ENCODE assay signal across 15 cellular contexts in genomic region chr13:109707044-109707794, GRCh38.
DNase-seq lines count a peak whose midpoint lies in the region; ATAC-seq and TF ChIP-seq lines count a peak whose summit lies in the region.
"Had no signal": no experiment of that assay in that cellular context is flagged by ENCODE, and none has a peak within 500 bp of the region (broad histone marks: within the 10 kb centered on the region; RNA-seq: fewer than 3 reads in every experiment).

No MANE protein-coding gene starts in this region.

- H3K27ac Mint-ChIP-seq in activated T-helper 2 cell treated with anti-CD3 and anti-CD28 coated beads, Interferon-gamma antibody, Interleukin-2, Interleukin-4, amounts not matched to agents 10 μg/mL and 5 μg/mL and 100 μg/mL, durations not matched to agents 14 hours and 24 hours and 36 hours = no peak overlapping the region
- H3K27ac Mint-ChIP-seq: activated naive CD4-positive, alpha-beta T cell treated with anti-CD3 and anti-CD28 coated beads for 36 hours had no signal

- H3K9me3 ChIP-seq in mucosa of descending colon (no peaks in the 10 kb centered on the region), testis (no peaks in the 10 kb centered on the region)
- H3K9me3 ChIP-seq: lower lobe of right lung, ovary, spleen had no signal

- H3K36me3 ChIP-seq in mucosa of descending colon (ENCODE audit: low read depth) (no peaks in the 10 kb centered on the region), testis (ENCODE audit: low read depth, missing control alignments) (no peaks in the 10 kb centered on the region)
- H3K36me3 ChIP-seq: lower lobe of right lung, ovary, spleen had no signal

- no peaks in the 10 kb centered on the region for H3K4me1 ChIP-seq in mucosa of descending colon (ENCODE audit: low read depth)
- H3K4me1 ChIP-seq in testis = no peaks in the 10 kb centered on the region

- intact Hi-C loops in mucosa of descending colon (cut with DNase I, micrococcal nuclease) = no loop called here
- intact Hi-C loops in testis (cut with DNase I; ENCODE audit: low total_unique reads) = no loop called here
- intact Hi-C loops in activated T-helper 2 cell treated with anti-CD3 and anti-CD28 coated beads, Interferon-gamma antibody, Interleukin-2, Interleukin-4, amounts not matched to agents 10 μg/mL and 5 μg/mL and 100 μg/mL, durations not matched to agents 14 hours and 24 hours and 36 hours (cut with micrococcal nuclease) = no loop called here

- no peaks in the 10 kb centered on the region for H3K9me3 Mint-ChIP-seq in activated T-helper 2 cell treated with anti-CD3 and anti-CD28 coated beads, Interferon-gamma antibody, Interleukin-2, Interleukin-4, amounts not matched to agents 10 μg/mL and 5 μg/mL and 100 μg/mL, durations not matched to agents 14 hours and 24 hours and 36 hours
- H3K9me3 Mint-ChIP-seq: activated naive CD4-positive, alpha-beta T cell treated with anti-CD3 and anti-CD28 coated beads for 36 hours had no signal

- peaks cover 2% of the 10 kb centered on the region for H3K4me1 Mint-ChIP-seq in activated T-helper 2 cell treated with anti-CD3 and anti-CD28 coated beads, Interferon-gamma antibody, Interleukin-2, Interleukin-4, amounts not matched to agents 10 μg/mL and 5 μg/mL and 100 μg/mL, durations not matched to agents 14 hours and 24 hours and 36 hours (ENCODE audit: low read depth)

- TF ChIP-seq POLR2A in testis (IDR thresholded peaks at IDR 0.05) = no peak

- TF ChIP-seq CTCF in mucosa of descending colon (IDR thresholded peaks at IDR 0.05) = no peak
- TF ChIP-seq CTCF in testis (IDR thresholded peaks at IDR 0.05) = no peak

- no peak overlapping the region for H3K4me3 Mint-ChIP-seq in activated T-helper 2 cell treated with anti-CD3 and anti-CD28 coated beads, Interferon-gamma antibody, Interleukin-2, Interleukin-4, amounts not matched to agents 10 μg/mL and 5 μg/mL and 100 μg/mL, durations not matched to agents 14 hours and 24 hours and 36 hours (ENCODE audit: low read depth)
- H3K4me3 Mint-ChIP-seq: activated naive CD4-positive, alpha-beta T cell treated with anti-CD3 and anti-CD28 coated beads for 36 hours had no signal

- H3K4me3 ChIP-seq in mucosa of descending colon (no peak overlapping the region), testis (no peak overlapping the region)
- H3K4me3 ChIP-seq: hepatocyte, lower lobe of right lung, ovary, spleen had no signal

- H3K27ac ChIP-seq in testis = no peak overlapping the region
- H3K27ac ChIP-seq: hepatocyte, lower lobe of right lung, ovary had no signal

- H3K36me3 Mint-ChIP-seq in activated T-helper 2 cell treated with anti-CD3 and anti-CD28 coated beads, Interferon-gamma antibody, Interleukin-2, Interleukin-4, amounts not matched to agents 10 μg/mL and 5 μg/mL and 100 μg/mL, durations not matched to agents 14 hours and 24 hours and 36 hours (ENCODE audit: low read depth) = no peaks in the 10 kb centered on the region

- peaks cover 19% of the 10 kb centered on the region for H3K27me3 Mint-ChIP-seq in activated T-helper 2 cell treated with anti-CD3 and anti-CD28 coated beads, Interferon-gamma antibody, Interleukin-2, Interleukin-4, amounts not matched to agents 10 μg/mL and 5 μg/mL and 100 μg/mL, durations not matched to agents 14 hours and 24 hours and 36 hours (ENCODE audit: low read depth)

- no peaks in the 10 kb centered on the region for H3K27me3 ChIP-seq in testis
- H3K27me3 ChIP-seq: hepatocyte, ovary had no signal

- ATAC-seq in mucosa of descending colon (peak; percentile 55), left lobe of liver (no peak)
- ATAC-seq: lower lobe of right lung had no signal

- DNase-seq in DMS79 (lab: John Stamatoyannopoulos, UW) = peak; percentile 97
- peak; percentile 75 for DNase-seq in NCI-H146 treated with DMSO at 0.1 percent for 48 hours (lab: John Stamatoyannopoulos, UW; ENCODE audit: unreplicated experiment)
- DNase-seq in mucosa of descending colon = peak in 1 of 3 donors; percentile 62
- DNase-seq in central memory CD4-positive, alpha-beta T cell = no peak
- no peak for DNase-seq in left lobe of liver (ENCODE audit: low spot score)
- no peak for DNase-seq in testis
- no peak for DNase-seq in activated T-helper 2 cell treated with anti-CD3 and anti-CD28 coated beads, Interferon-gamma antibody, Interleukin-2, Interleukin-4, amounts not matched to agents 10 μg/mL and 5 μg/mL and 100 μg/mL, durations not matched to agents 14 hours and 24 hours and 36 hours (ENCODE audit: low spot score)
- DNase-seq: activated naive CD4-positive, alpha-beta T cell treated with anti-CD3 and anti-CD28 coated beads for 36 hours; caudate nucleus; lower lobe of right lung; ovary; RPMI8226; spleen had no signal

- 88 to 90% methylated on average over 10 to 16 of the region's 16 CpGs for WGBS in testis, 2 donors

TF ChIP-seq in PFSK-1, 5 proteins besides CTCF, POLR2A, EP300 and RAD21:
- TF ChIP-seq FOXP2 (optimal IDR thresholded peaks at IDR 0.05; ENCODE audit: borderline replicate concordance, extremely low read depth, extremely low read length, insufficient read depth) = peak; percentile 46
- TF ChIP-seq SIN3A (IDR thresholded peaks at IDR 0.05; ENCODE audit: borderline replicate concordance, insufficient read depth, low read length) = no peak
- TF ChIP-seq, protein P1, sequence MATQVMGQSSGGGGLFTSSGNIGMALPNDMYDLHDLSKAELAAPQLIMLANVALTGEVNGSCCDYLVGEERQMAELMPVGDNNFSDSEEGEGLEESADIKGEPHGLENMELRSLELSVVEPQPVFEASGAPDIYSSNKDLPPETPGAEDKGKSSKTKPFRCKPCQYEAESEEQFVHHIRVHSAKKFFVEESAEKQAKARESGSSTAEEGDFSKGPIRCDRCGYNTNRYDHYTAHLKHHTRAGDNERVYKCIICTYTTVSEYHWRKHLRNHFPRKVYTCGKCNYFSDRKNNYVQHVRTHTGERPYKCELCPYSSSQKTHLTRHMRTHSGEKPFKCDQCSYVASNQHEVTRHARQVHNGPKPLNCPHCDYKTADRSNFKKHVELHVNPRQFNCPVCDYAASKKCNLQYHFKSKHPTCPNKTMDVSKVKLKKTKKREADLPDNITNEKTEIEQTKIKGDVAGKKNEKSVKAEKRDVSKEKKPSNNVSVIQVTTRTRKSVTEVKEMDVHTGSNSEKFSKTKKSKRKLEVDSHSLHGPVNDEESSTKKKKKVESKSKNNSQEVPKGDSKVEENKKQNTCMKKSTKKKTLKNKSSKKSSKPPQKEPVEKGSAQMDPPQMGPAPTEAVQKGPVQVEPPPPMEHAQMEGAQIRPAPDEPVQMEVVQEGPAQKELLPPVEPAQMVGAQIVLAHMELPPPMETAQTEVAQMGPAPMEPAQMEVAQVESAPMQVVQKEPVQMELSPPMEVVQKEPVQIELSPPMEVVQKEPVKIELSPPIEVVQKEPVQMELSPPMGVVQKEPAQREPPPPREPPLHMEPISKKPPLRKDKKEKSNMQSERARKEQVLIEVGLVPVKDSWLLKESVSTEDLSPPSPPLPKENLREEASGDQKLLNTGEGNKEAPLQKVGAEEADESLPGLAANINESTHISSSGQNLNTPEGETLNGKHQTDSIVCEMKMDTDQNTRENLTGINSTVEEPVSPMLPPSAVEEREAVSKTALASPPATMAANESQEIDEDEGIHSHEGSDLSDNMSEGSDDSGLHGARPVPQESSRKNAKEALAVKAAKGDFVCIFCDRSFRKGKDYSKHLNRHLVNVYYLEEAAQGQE (IDR thresholded peaks at IDR 0.05; ENCODE audit: insufficient read depth in 1 of 2, low read depth in 2 of 2, low read length in 2 of 2) = no peak
- no peak for TF ChIP-seq POLR2AphosphoS5 (IDR thresholded peaks at IDR 0.05; ENCODE audit: low read depth, low read length)
TF ChIP-seq in PFSK-1: peak in this region for 1.

Comparison
In these comparisons a context has a peak if more than half of its experiments do, and no peak if none do; other contexts are left out.
1. DNase-seq: peak in DMS79 (single experiment) and NCI-H146 treated with DMSO at 0.1 percent for 48 hours (single experiment); none in central memory CD4-positive, alpha-beta T cell (single experiment), left lobe of liver (single experiment), testis (single experiment) and activated T-helper 2 cell treated with anti-CD3 and anti-CD28 coated beads, Interferon-gamma antibody, Interleukin-2, Interleukin-4, amounts not matched to agents 10 μg/mL and 5 μg/mL and 100 μg/mL, durations not matched to agents 14 hours and 24 hours and 36 hours (single experiment).